8 cellular contexts compared by ENCODE assay signal in genomic region chr10:84783386-84783785, GRCh38.
A peak's percentile ranks its signal among the peaks of the same experiment; 100 is the strongest.
DNase-seq lines count a peak whose midpoint lies in the region; ATAC-seq and TF ChIP-seq lines count a peak whose summit lies in the region.

No MANE protein-coding gene starts in this region.

- TF ChIP-seq EP300 in Ishikawa (IDR thresholded peaks at IDR 0.05; ENCODE audit: borderline replicate concordance), result no peak

- no peaks in the 10 kb centered on the region for H3K36me3 ChIP-seq in iPS DF 6.9 (ENCODE audit: control insufficient read depth, insufficient read depth, low read length)

- no peak overlapping the region for H3K4me3 ChIP-seq in iPS DF 6.9 (ENCODE audit: low read length)

- no peaks in the 10 kb centered on the region for H3K27me3 ChIP-seq in iPS DF 6.9 (ENCODE audit: control insufficient read depth, insufficient read depth, low read length)

- no peaks in the 10 kb centered on the region for H3K4me1 ChIP-seq in iPS DF 6.9 (ENCODE audit: control insufficient read depth, insufficient read depth, low read length)

- no CpG with 5 or more reads among the region's 1 CpG for WGBS in iPS DF 6.9 (ENCODE audit: insufficient coverage, insufficient read length)

- TF ChIP-seq RAD21 in Ishikawa (IDR thresholded peaks at IDR 0.05; ENCODE audit: low read depth), result peak; percentile 54

- TF ChIP-seq CTCF in VCaP (conservative IDR thresholded peaks at IDR 0.05), result peak; percentile 94

- no peaks in the 10 kb centered on the region for H3K9me3 ChIP-seq in iPS DF 6.9 (ENCODE audit: control insufficient read depth, insufficient read depth, low read length)

- H3K27ac ChIP-seq in VCaP, result no peak overlapping the region
- H3K27ac ChIP-seq in iPS DF 6.9 (ENCODE audit: low read length), result no peak overlapping the region

- ATAC-seq in GM21529 (IDR thresholded peaks at IDR 0.05; ENCODE audit: unreplicated experiment), result peak; percentile 71

- DNase-seq in NOMO-1 treated with DMSO at 0.1 percent for 48 hours (lab: John Stamatoyannopoulos, UW; ENCODE audit: unreplicated experiment) (peak; percentile 8), NOMO-1 treated with dmso at 0.1 percent for 144 hours (lab: John Stamatoyannopoulos, UW; ENCODE audit: unreplicated experiment) (no peak), iPS DF 6.9 (ENCODE audit: low read depth, low spot score) (peak; percentile 50), CD1c-positive myeloid dendritic cell (ENCODE audit: extremely low spot score) (no peak)
- no peak for DNase-seq in activated T-cell treated with anti-CD3 and anti-CD28 coated beads, Interleukin-2, amount 50 U/mL, for 1 hour

TF ChIP-seq in Ishikawa, 13 proteins besides CTCF, POLR2A, EP300 and RAD21:
- TF ChIP-seq ZBTB7A (IDR thresholded peaks at IDR 0.05; ENCODE audit: low read depth), result no peak
- TF ChIP-seq, protein P1, sequence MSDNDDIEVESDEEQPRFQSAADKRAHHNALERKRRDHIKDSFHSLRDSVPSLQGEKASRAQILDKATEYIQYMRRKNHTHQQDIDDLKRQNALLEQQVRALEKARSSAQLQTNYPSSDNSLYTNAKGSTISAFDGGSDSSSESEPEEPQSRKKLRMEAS (IDR thresholded peaks at IDR 0.05), result no peak
- no peak for TF ChIP-seq NFIC (IDR thresholded peaks at IDR 0.05)
- TF ChIP-seq TAF1 (IDR thresholded peaks at IDR 0.05; ENCODE audit: low read depth), result no peak
- no peak for TF ChIP-seq CREB1 (IDR thresholded peaks at IDR 0.05; ENCODE audit: low read depth)
- TF ChIP-seq CEBPB (IDR thresholded peaks at IDR 0.05), result no peak
- TF ChIP-seq EGR1 (IDR thresholded peaks at IDR 0.05), result no peak
- TF ChIP-seq YY1 (IDR thresholded peaks at IDR 0.05; ENCODE audit: low read depth), result no peak
- no peak for TF ChIP-seq TCF12 (IDR thresholded peaks at IDR 0.05; ENCODE audit: low read depth)
- TF ChIP-seq, protein P2, sequence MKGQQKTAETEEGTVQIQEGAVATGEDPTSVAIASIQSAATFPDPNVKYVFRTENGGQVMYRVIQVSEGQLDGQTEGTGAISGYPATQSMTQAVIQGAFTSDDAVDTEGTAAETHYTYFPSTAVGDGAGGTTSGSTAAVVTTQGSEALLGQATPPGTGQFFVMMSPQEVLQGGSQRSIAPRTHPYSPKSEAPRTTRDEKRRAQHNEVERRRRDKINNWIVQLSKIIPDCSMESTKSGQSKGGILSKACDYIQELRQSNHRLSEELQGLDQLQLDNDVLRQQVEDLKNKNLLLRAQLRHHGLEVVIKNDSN (IDR thresholded peaks at IDR 0.05), result no peak
- no peak for TF ChIP-seq FOXM1 (IDR thresholded peaks at IDR 0.05; ENCODE audit: borderline replicate concordance, low read depth)
- TF ChIP-seq, protein P3, sequence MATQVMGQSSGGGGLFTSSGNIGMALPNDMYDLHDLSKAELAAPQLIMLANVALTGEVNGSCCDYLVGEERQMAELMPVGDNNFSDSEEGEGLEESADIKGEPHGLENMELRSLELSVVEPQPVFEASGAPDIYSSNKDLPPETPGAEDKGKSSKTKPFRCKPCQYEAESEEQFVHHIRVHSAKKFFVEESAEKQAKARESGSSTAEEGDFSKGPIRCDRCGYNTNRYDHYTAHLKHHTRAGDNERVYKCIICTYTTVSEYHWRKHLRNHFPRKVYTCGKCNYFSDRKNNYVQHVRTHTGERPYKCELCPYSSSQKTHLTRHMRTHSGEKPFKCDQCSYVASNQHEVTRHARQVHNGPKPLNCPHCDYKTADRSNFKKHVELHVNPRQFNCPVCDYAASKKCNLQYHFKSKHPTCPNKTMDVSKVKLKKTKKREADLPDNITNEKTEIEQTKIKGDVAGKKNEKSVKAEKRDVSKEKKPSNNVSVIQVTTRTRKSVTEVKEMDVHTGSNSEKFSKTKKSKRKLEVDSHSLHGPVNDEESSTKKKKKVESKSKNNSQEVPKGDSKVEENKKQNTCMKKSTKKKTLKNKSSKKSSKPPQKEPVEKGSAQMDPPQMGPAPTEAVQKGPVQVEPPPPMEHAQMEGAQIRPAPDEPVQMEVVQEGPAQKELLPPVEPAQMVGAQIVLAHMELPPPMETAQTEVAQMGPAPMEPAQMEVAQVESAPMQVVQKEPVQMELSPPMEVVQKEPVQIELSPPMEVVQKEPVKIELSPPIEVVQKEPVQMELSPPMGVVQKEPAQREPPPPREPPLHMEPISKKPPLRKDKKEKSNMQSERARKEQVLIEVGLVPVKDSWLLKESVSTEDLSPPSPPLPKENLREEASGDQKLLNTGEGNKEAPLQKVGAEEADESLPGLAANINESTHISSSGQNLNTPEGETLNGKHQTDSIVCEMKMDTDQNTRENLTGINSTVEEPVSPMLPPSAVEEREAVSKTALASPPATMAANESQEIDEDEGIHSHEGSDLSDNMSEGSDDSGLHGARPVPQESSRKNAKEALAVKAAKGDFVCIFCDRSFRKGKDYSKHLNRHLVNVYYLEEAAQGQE (IDR thresholded peaks at IDR 0.05; ENCODE audit: low read depth), result no peak
- TF ChIP-seq TEAD4 (IDR thresholded peaks at IDR 0.05), result no peak

Comparison
In these comparisons a context has a peak if more than half of its experiments do, and no peak if none do; other contexts are left out.
1. DNase-seq: peak in NOMO-1 treated with DMSO at 0.1 percent for 48 hours (single experiment) and iPS DF 6.9 (single experiment); none in NOMO-1 treated with dmso at 0.1 percent for 144 hours (single experiment), activated T-cell treated with anti-CD3 and anti-CD28 coated beads, Interleukin-2, amount 50 U/mL, for 1 hour (single experiment) and CD1c-positive myeloid dendritic cell (single experiment).